ENCODE assay signal across 18 cellular contexts in the genomic region with DNA sequence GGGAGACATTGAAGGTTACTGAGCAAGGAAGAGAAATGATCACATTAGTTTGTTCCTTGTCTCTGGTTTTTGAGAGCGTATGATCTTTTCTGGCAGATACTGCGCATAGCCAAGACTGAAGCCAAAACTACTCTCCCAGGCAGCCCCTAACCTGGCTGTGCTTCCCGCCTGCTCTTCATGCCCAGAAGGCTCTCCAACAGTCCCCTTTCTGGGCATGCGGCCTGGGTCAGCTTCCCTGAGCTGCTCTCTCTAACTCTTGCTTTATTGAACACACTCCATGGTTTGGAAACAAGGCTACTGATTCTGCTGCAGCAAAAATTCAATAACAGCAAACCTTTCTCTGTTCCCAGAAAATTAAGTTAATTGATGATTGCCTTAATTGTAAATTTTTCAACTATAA.
A peak's percentile ranks its signal among the peaks of the same experiment; 100 is the strongest.
DNase-seq lines count a peak whose midpoint lies in the region; ATAC-seq and TF ChIP-seq lines count a peak whose summit lies in the region.
"Had no signal": no experiment of that assay in that cellular context is flagged by ENCODE, and none has a peak within 500 bp of the region (broad histone marks: within the 10 kb centered on the region; RNA-seq: fewer than 3 reads in every experiment).

No MANE protein-coding gene starts in this region.

- H3K36me3 ChIP-seq in upper lobe of right lung: no peaks in the 10 kb centered on the region
- H3K36me3 ChIP-seq: BLaER1 treated with 17β-estradiol and CSF1 and Interleukin-3, amounts not matched to agents 10 nM and 100 nM; HAP-1 had no signal

- H3K27ac ChIP-seq in substantia nigra (ENCODE audit: low read depth, low read length, poor library complexity, severe bottlenecking): no peak overlapping the region
- no peak overlapping the region for H3K27ac ChIP-seq in upper lobe of right lung
- H3K27ac ChIP-seq: BLaER1 treated with 17β-estradiol and CSF1 and Interleukin-3, amounts not matched to agents 10 nM and 100 nM; GM23248 had no signal

- intact Hi-C loops in upper lobe of right lung (cut with DNase I): no loop called here

- in situ Hi-C loops in G401 (cut with HindIII; ENCODE audit: low sequenced_read_pairs): no loop called here

- no peaks in the 10 kb centered on the region for H3K9me3 ChIP-seq in upper lobe of right lung
- H3K9me3 ChIP-seq: BLaER1 treated with 17β-estradiol and CSF1 and Interleukin-3, amounts not matched to agents 10 nM and 100 nM had no signal

- no peak for ATAC-seq in upper lobe of right lung
- ATAC-seq: CD8-positive, alpha-beta T cell; HepG2 had no signal

- H3K4me3 ChIP-seq in upper lobe of right lung: no peak overlapping the region
- H3K4me3 ChIP-seq: BLaER1 treated with 17β-estradiol and CSF1 and Interleukin-3, amounts not matched to agents 10 nM and 100 nM; GM23248; HAP-1 had no signal

- no peaks in the 10 kb centered on the region for H3K4me1 ChIP-seq in upper lobe of right lung
- H3K4me1 ChIP-seq: BLaER1 treated with 17β-estradiol and CSF1 and Interleukin-3, amounts not matched to agents 10 nM and 100 nM had no signal

- DNase-seq in G401 (ENCODE audit: low spot score) (peak; percentile 9), globus pallidus (ENCODE audit: low spot score) (peak; percentile 49), pons (ENCODE audit: low spot score) (peak; percentile 27), substantia nigra (lab: John Stamatoyannopoulos, UW) (peak in 28 of 49 donors; percentile 3 to 54 (median 24)), GM03348 (ENCODE audit: low spot score) (no peak), upper lobe of right lung (no peak), NCI-H128 (lab: John Stamatoyannopoulos, UW; ENCODE audit: unreplicated experiment) (no peak)
- DNase-seq: 8988T; Calu3; CD8-positive, alpha-beta T cell; DMS 273 treated with DMSO at 0.1 percent for 48 hours; DMS53; DND-41; EL; GM23248 had no signal

- H3K27me3 ChIP-seq in upper lobe of right lung: no peaks in the 10 kb centered on the region
- H3K27me3 ChIP-seq: BLaER1 treated with 17β-estradiol and CSF1 and Interleukin-3, amounts not matched to agents 10 nM and 100 nM had no signal

- TF ChIP-seq CTCF in upper lobe of right lung (IDR thresholded peaks at IDR 0.05): no peak

Comparison
In these comparisons a context has a peak if more than half of its experiments do, and no peak if none do; other contexts are left out.
1. DNase-seq: peak in G401 (single experiment), globus pallidus (single experiment), pons (single experiment) and substantia nigra (28 of 49); none in GM03348 (single experiment), upper lobe of right lung (single experiment) and NCI-H128 (single experiment).